8 cellular contexts compared by ENCODE assay signal in genomic region chr6:111565316-111566221, GRCh38. TPM values are rescaled to one million over a fixed set of nuclear protein-coding genes. Genes with fewer than 3 reads are reported as not detected.
DNase-seq lines count a peak whose midpoint lies in the region; ATAC-seq and TF ChIP-seq lines count a peak whose summit lies in the region.

No MANE protein-coding gene starts in this region.

- no peaks in the 10 kb centered on the region for H3K9me3 ChIP-seq in neural progenitor cell (ENCODE audit: low read depth)

- no peaks in the 10 kb centered on the region for H3K27me3 ChIP-seq in neural progenitor cell

- POLR2A ChIA-PET in MCF 10A (lab: Yijun Ruan, JAX), result interaction anchor here (0.8 to 1.9 kb wide), 3 partner anchors 11 to 40 kb away, joined by 3 to 6 read pairs (median 6); partner anchors contain the start of gene TRAF3IP2

- DNase-seq in activated CD4-positive, alpha-beta T cell treated with anti-CD3 and anti-CD28 coated beads for 48 hours, result peak; percentile 54
- DNase-seq in activated CD4-positive, alpha-beta T cell treated with anti-CD3 and anti-CD28 coated beads for 1 hour, result no peak
- DNase-seq in NCI-H2196 treated with DMSO at 0.1 percent for 48 hours (lab: John Stamatoyannopoulos, UW; ENCODE audit: unreplicated experiment) (peak; percentile 63), MCF 10A (ENCODE audit: unreplicated experiment) (peak; percentile 52), neural progenitor cell (ENCODE audit: low spot score) (no peak), cerebellar cortex (ENCODE audit: low spot score) (no peak)

- H3K27ac ChIP-seq in neural progenitor cell, result no peak overlapping the region

- CTCF ChIA-PET in MCF 10A (lab: Yijun Ruan, JAX), result interaction anchor here (0.6 to 0.8 kb wide), 4 partner anchors 36 to 213 kb away, joined by 3 to 5 read pairs (median 3); no protein-coding TSS in a partner anchor

- H2AFZ ChIP-seq in neural progenitor cell (replicated peaks), result no peak overlapping the region

- H3K4me3 ChIP-seq in neural progenitor cell, result no peak overlapping the region

- peaks cover 83% of the 10 kb centered on the region for H3K36me3 Mint-ChIP-seq in MCF 10A (ENCODE audit: insufficient read depth, unreplicated experiment)
- H3K36me3 Mint-ChIP-seq in neural progenitor cell, result peaks cover 16% of the 10 kb centered on the region

- H3K4me3 Mint-ChIP-seq in MCF 10A (ENCODE audit: unreplicated experiment), result no peak overlapping the region
- H3K4me3 Mint-ChIP-seq in neural progenitor cell, result no peak overlapping the region

- no peaks in the 10 kb centered on the region for H3K36me3 ChIP-seq in neural progenitor cell

- H3K9me3 Mint-ChIP-seq in MCF 10A (ENCODE audit: unreplicated experiment) (no peaks in the 10 kb centered on the region), neural progenitor cell (no peaks in the 10 kb centered on the region)

- H3K27ac Mint-ChIP-seq in MCF 10A (ENCODE audit: low read depth, unreplicated experiment) (peak overlapping the region; percentile 29), neural progenitor cell (peak overlapping the region; percentile 80)

- no peaks in the 10 kb centered on the region for H3K79me2 ChIP-seq in neural progenitor cell (ENCODE audit: low read depth)

- no peaks in the 10 kb centered on the region for H3K27me3 Mint-ChIP-seq in MCF 10A (ENCODE audit: insufficient read depth, unreplicated experiment)
- peaks cover 2% of the 10 kb centered on the region for H3K27me3 Mint-ChIP-seq in neural progenitor cell (ENCODE audit: insufficient read depth, low read depth)

- peaks cover 13% of the 10 kb centered on the region for H3F3A ChIP-seq in neural progenitor cell (ENCODE audit: low read depth)

- H3K4me2 ChIP-seq in neural progenitor cell, result no peak overlapping the region

- no TSS peak for BruUV-seq in MCF 10A (replicated peaks; lab: Mats Ljungman, UMichigan)

- peak; percentile 71 for ATAC-seq in HG02678 (IDR thresholded peaks at IDR 0.05; ENCODE audit: unreplicated experiment)
- ATAC-seq in HG02610 (IDR thresholded peaks at IDR 0.05; ENCODE audit: unreplicated experiment), result no peak

- H3K4me1 Mint-ChIP-seq in MCF 10A (ENCODE audit: insufficient read depth, unreplicated experiment) (peaks cover 28% of the 10 kb centered on the region), neural progenitor cell (peaks cover 42% of the 10 kb centered on the region)

- intact Hi-C loops in MCF 10A (cut with micrococcal nuclease), result no loop called here

- peak; percentile 17 for TF ChIP-seq CTCF in MCF 10A (IDR thresholded peaks at IDR 0.05; ENCODE audit: unreplicated experiment)
- peak; percentile 32 for TF ChIP-seq CTCF in neural progenitor cell (IDR thresholded peaks at IDR 0.05)

- H4K20me1 ChIP-seq in neural progenitor cell (ENCODE audit: low read depth), result peaks cover 5% of the 10 kb centered on the region

- H3K4me1 ChIP-seq in neural progenitor cell, result peaks cover 25% of the 10 kb centered on the region

- no peak overlapping the region for H3K9ac ChIP-seq in neural progenitor cell

RNA-seq across cellular contexts. Expression of gene TRAF3IP2, which starts 40.1 kb away (rescaled TPM):
- total RNA-seq in MCF 10A (2022), result 56.8 and 57.9 TPM in 2 replicates
- total RNA-seq in neural progenitor cell (ENCODE audit: low replicate concordance), result 0.59 and 0.60 TPM in 2 replicates

Comparison
In these comparisons a context has a peak if more than half of its experiments do, and no peak if none do; other contexts are left out.
1. DNase-seq: peak in activated CD4-positive, alpha-beta T cell treated with anti-CD3 and anti-CD28 coated beads for 48 hours (single experiment), NCI-H2196 treated with DMSO at 0.1 percent for 48 hours (single experiment) and MCF 10A (single experiment); none in activated CD4-positive, alpha-beta T cell treated with anti-CD3 and anti-CD28 coated beads for 1 hour (single experiment), neural progenitor cell (single experiment) and cerebellar cortex (single experiment).
2. RNA of gene TRAF3IP2, which starts 40.1 kb away (total RNA-seq): 56.8 to 57.9 TPM in MCF 10A; 0.59 to 0.60 TPM in neural progenitor cell; every median in the first group is over 10 times any median in the second.